ENCODE assay signal across 8 cellular contexts in the genomic region with DNA sequence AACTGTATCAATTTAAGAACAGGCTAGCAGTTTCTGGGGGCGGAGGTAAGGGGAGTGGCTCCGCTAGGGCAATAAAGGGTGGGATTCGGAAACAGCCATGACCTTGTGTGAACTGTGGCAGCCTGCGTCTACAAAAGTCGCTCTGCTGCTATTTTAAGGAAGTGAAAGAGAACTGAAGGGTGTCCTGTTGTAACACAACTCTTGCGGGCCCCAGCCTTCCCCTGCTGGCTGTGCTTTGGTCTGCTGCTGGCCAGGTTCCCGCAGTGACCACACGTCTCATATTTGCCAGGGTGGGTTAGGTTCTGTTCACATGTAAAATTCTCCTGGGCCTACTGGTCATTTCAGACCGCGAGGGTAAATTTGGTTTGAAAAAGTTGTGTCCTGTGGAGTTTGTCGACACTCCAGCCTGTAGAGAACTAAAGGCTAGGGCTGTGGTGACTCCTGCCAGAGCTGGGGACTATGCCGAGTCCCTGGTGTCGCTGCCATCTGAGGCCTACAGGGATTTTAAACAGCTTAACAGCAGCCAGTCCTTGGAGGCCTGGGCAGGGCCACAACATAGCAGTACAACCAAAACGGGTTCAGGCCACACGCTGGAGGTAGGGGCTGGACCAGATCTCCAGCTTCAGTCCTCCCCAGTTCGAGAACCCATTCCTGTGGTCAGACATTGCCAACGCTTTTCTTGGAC. TPM values are rescaled to one million over a fixed set of nuclear protein-coding genes. Genes with fewer than 3 reads are reported as not detected.
DNase-seq lines count a peak whose midpoint lies in the region; ATAC-seq and TF ChIP-seq lines count a peak whose summit lies in the region.

No MANE protein-coding gene starts in this region.

- H3K9me3 ChIP-seq in H9 (ENCODE audit: control insufficient read depth, low read depth, low read length) = no peaks in the 10 kb centered on the region
- no peaks in the 10 kb centered on the region for H3K9me3 ChIP-seq in body of pancreas

- H3K79me2 ChIP-seq in H9 (ENCODE audit: insufficient read depth, low read length) = no peaks in the 10 kb centered on the region

- peaks cover 34% of the 10 kb centered on the region for H3K27me3 Mint-ChIP-seq in H9 (ENCODE audit: low read depth)

- H3K18ac ChIP-seq in H9 (ENCODE audit: insufficient read length, low read depth, low read length) = no peak overlapping the region

- H2AK5ac ChIP-seq in H9 (ENCODE audit: insufficient read length, low read length) = no peak overlapping the region

- intact Hi-C loops in body of pancreas (cut with DNase I) = no loop called here

- H3K4me1 ChIP-seq in H9 (ENCODE audit: insufficient read depth, low read length) = no peaks in the 10 kb centered on the region
- peaks cover 44% of the 10 kb centered on the region for H3K4me1 ChIP-seq in body of pancreas

- H3K79me1 ChIP-seq in H9 (ENCODE audit: insufficient read depth, low read depth, low read length, poor library complexity, severe bottlenecking) = no peaks in the 10 kb centered on the region

- no CpG with 5 or more reads among the region's 17 CpGs for WGBS in H9 (ENCODE audit: extremely low coverage, insufficient read length, low lambda C conversion rate)
- WGBS in body of pancreas, 2 donors = 9 to 15% methylated on average over 17 of the region's 17 CpGs

- DNase-seq in NCI-H510A (lab: John Stamatoyannopoulos, UW) (peak; percentile 10), NCI-H510A treated with DMSO at 0.1 percent for 48 hours (lab: John Stamatoyannopoulos, UW) (no peak), H9 (no peak), NAMALWA (ENCODE audit: low spot score) (peak; percentile 93), body of pancreas (peak; percentile 62 to 86 (median 75)), iris pigment epithelial cell (ENCODE audit: low read depth) (peak; percentile 15), erythroblast (lab: John Stamatoyannopoulos, UW) (no peak)
- DNase-seq in stimulated activated effector memory CD8-positive, alpha-beta T cell treated with anti-CD3 and anti-CD28 coated beads, Interleukin-12 subunit alpha, Interleukin-12 subunit beta, amount 100 ng/mL, for 72 hours (ENCODE audit: low spot score in 2 of 2) = no peak

- H2BK5ac ChIP-seq in H9 (ENCODE audit: insufficient read length, low read length) = no peak overlapping the region

- H3K23me2 ChIP-seq in H9 (ENCODE audit: insufficient read length, low read depth, low read length, poor library complexity, severe bottlenecking) = peaks cover 14% of the 10 kb centered on the region

- peak overlapping the region; percentile 71 for H3K4me2 ChIP-seq in H9 (ENCODE audit: insufficient read depth, insufficient read length, low read length)

- H3K27ac ChIP-seq in H9 (ENCODE audit: insufficient read length, low read depth, low read length) (no peak overlapping the region), body of pancreas (peak overlapping the region; percentile 73 to 91 (median 88))

- H2BK120ac ChIP-seq in H9 (ENCODE audit: low read depth, low read length, poor library complexity, severe bottlenecking) = no peak overlapping the region

- H3K4ac ChIP-seq in H9 (ENCODE audit: low read depth, low read length) = no peak overlapping the region

- no peak overlapping the region for H3T11ph ChIP-seq in H9 (ENCODE audit: low read length)

- peak; percentile 22 for ATAC-seq in body of pancreas
- peak; percentile 48 for ATAC-seq in stimulated activated effector memory CD8-positive, alpha-beta T cell treated with anti-CD3 and anti-CD28 coated beads, Interleukin-12 subunit alpha, Interleukin-12 subunit beta, amount 100 ng/mL, for 72 hours

- no peak overlapping the region for H4K91ac ChIP-seq in H9 (ENCODE audit: insufficient read length, low read depth, low read length)

- H2BK15ac ChIP-seq in H9 (ENCODE audit: low read depth, low read length) = no peak overlapping the region

- peaks cover 0 to 3% (median 0%) of the 10 kb centered on the region in 3 experiments; a peak in 1 of 7 replicates for H3K36me3 Mint-ChIP-seq in H9 (ENCODE audit: insufficient read depth in 1 of 3, low read depth in 3 of 3)
- no peaks in the 10 kb centered on the region for H3K36me3 Mint-ChIP-seq in stimulated activated effector memory CD8-positive, alpha-beta T cell treated with anti-CD3 and anti-CD28 coated beads, Interleukin-12 subunit alpha, Interleukin-12 subunit beta, amount 100 ng/mL, for 72 hours

- H2AFZ ChIP-seq in H9 (ENCODE audit: low read length) = peak overlapping the region; percentile 49

- no peaks in the 10 kb centered on the region for H3K36me3 ChIP-seq in body of pancreas (replicated peaks in 1 of 2; ENCODE audit: insufficient read depth in 1 of 2, low read depth in 2 of 2)

- H3K14ac ChIP-seq in H9 (ENCODE audit: insufficient read depth, low read length) = no peak overlapping the region

- H3K27me3 ChIP-seq in H9 (ENCODE audit: insufficient read depth, low read length) = peaks cover 3% of the 10 kb centered on the region; the same call in 1 of the 2 replicates
- no peaks in the 10 kb centered on the region for H3K27me3 ChIP-seq in body of pancreas

- TF ChIP-seq CTCF in H9 (conservative IDR thresholded peaks at IDR 0.05) = no peak
- peak in 2 of 7 experiments; percentile 21 to 31 for TF ChIP-seq CTCF in body of pancreas (IDR thresholded peaks at IDR 0.05)

- H3K27ac Mint-ChIP-seq in H9 = no peak overlapping the region
- H3K27ac Mint-ChIP-seq in stimulated activated effector memory CD8-positive, alpha-beta T cell treated with anti-CD3 and anti-CD28 coated beads, Interleukin-12 subunit alpha, Interleukin-12 subunit beta, amount 100 ng/mL, for 72 hours = peak overlapping the region; percentile 85

- no peak overlapping the region for H2BK12ac ChIP-seq in H9 (ENCODE audit: insufficient read length, low read depth, low read length)

- H4K5ac ChIP-seq in H9 (ENCODE audit: insufficient read length, low read depth, low read length) = no peak overlapping the region

- peak overlapping the region in 1 of 2 donors; percentile 71 for H3K4me3 ChIP-seq in body of pancreas

- H3K23ac ChIP-seq in H9 (ENCODE audit: insufficient read length, low read depth, low read length) = no peak overlapping the region

- H3K56ac ChIP-seq in H9 (ENCODE audit: insufficient read length, low read depth, low read length) = no peak overlapping the region

- no peak overlapping the region for H2BK20ac ChIP-seq in H9 (ENCODE audit: low read depth, low read length, poor library complexity, severe bottlenecking)

- TF ChIP-seq POLR2A in body of pancreas (IDR thresholded peaks at IDR 0.05) = peak in 1 of 3 donors; percentile 26
- TF ChIP-seq POLR2A in erythroblast (IDR thresholded peaks at IDR 0.05; ENCODE audit: low read length) = no peak

- peaks cover 26 to 29% of the 10 kb centered on the region in 2 experiments for H3K4me1 Mint-ChIP-seq in H9
- peaks cover 8% of the 10 kb centered on the region for H3K4me1 Mint-ChIP-seq in stimulated activated effector memory CD8-positive, alpha-beta T cell treated with anti-CD3 and anti-CD28 coated beads, Interleukin-12 subunit alpha, Interleukin-12 subunit beta, amount 100 ng/mL, for 72 hours

- H4K8ac ChIP-seq in H9 (replicated peaks; ENCODE audit: insufficient read length, low read depth, low read length) = no peak overlapping the region

- peak overlapping the region; percentile 78 to 87 for H3K4me3 Mint-ChIP-seq in H9
- H3K4me3 Mint-ChIP-seq in stimulated activated effector memory CD8-positive, alpha-beta T cell treated with anti-CD3 and anti-CD28 coated beads, Interleukin-12 subunit alpha, Interleukin-12 subunit beta, amount 100 ng/mL, for 72 hours = peak overlapping the region; percentile 80

- H4K20me1 ChIP-seq in H9 (ENCODE audit: control insufficient read depth, insufficient read depth, insufficient read length) = no peaks in the 10 kb centered on the region

- no peaks in the 10 kb centered on the region for H3K9me3 Mint-ChIP-seq in H9
- H3K9me3 Mint-ChIP-seq in stimulated activated effector memory CD8-positive, alpha-beta T cell treated with anti-CD3 and anti-CD28 coated beads, Interleukin-12 subunit alpha, Interleukin-12 subunit beta, amount 100 ng/mL, for 72 hours = no peaks in the 10 kb centered on the region

- H3K9ac ChIP-seq in H9 (ENCODE audit: extremely low read depth, insufficient read length, low read length) = no peak overlapping the region

RNA-seq across cellular contexts. Expression of a gene that starts 1.1 kb away (rescaled TPM):
- total RNA-seq in H9 (2021) (4.3 and 8.3 TPM in 2 replicates), body of pancreas (10 to 100 TPM; 34.9 to 35.3 TPM)

RNA-seq across cellular contexts. Expression of a gene that starts 27.4 kb away (rescaled TPM):
- not detected in 2 replicates for total RNA-seq in H9 (2021)
- total RNA-seq in body of pancreas = 1 to 10 TPM; 2.3 to 3.6 TPM

Comparison
In these comparisons a context has a peak if more than half of its experiments do, and no peak if none do; other contexts are left out.
1. DNase-seq: peak in NCI-H510A (single experiment), NAMALWA (single experiment), body of pancreas (4 of 4) and iris pigment epithelial cell (single experiment); none in NCI-H510A treated with DMSO at 0.1 percent for 48 hours (single experiment), H9 (single experiment), stimulated activated effector memory CD8-positive, alpha-beta T cell treated with anti-CD3 and anti-CD28 coated beads, Interleukin-12 subunit alpha, Interleukin-12 subunit beta, amount 100 ng/mL, for 72 hours (0 of 2) and erythroblast (0 of 2).